Comparison of ENCODE assay signal across 6 cellular contexts in genomic region chr1:237211540-237211939, GRCh38.
"Had no signal": no experiment of that assay in that cellular context is flagged by ENCODE, and none has a peak within 500 bp of the region (broad histone marks: within the 10 kb centered on the region; RNA-seq: fewer than 3 reads in every experiment).

No MANE protein-coding gene starts in this region.

- H3K27me3 Mint-ChIP-seq: IgD-negative memory B cell had no signal

- H3K4me3 ChIP-seq: GM23338 had no signal

- H3K36me3 Mint-ChIP-seq: IgD-negative memory B cell had no signal

- ATAC-seq: GM23338 had no signal

- H3K27ac Mint-ChIP-seq: GM23338, H9, HFFc6, IgD-negative memory B cell had no signal

- DNase-seq: H9, HCEC 1CT, HFFc6 had no signal

- H3K27ac ChIP-seq: HL-60 had no signal

- H3K4me1 Mint-ChIP-seq: IgD-negative memory B cell had no signal

- H3K4me3 Mint-ChIP-seq: GM23338, H9, HFFc6, IgD-negative memory B cell had no signal

- H3K9me3 Mint-ChIP-seq: GM23338, H9, IgD-negative memory B cell had no signal
